ENCODE assay signal across 16 cellular contexts in the genomic region with DNA sequence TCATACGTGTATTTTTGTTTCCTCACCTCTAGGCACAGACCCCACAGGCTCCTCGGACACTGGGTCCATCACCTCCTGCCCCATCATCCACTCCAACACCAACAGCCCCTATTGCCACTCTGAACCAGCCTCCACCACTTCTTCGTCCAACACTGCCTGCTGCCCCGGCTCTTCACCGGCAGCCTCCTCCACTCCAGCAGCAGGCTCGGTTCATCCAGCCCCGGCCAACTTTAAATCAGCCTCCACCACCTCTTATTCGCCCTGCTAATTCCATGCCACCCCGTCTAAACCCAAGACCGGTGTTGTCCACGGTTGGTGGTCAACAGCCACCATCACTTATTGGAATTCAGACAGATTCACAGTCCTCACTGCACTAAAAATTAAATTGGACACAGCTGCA. TPM values are rescaled to one million over a fixed set of nuclear protein-coding genes. Genes with fewer than 3 reads are reported as not detected.
DNase-seq lines count a peak whose midpoint lies in the region; ATAC-seq and FAIRE-seq lines count a peak whose summit lies in the region.
"Had no signal": no experiment of that assay in that cellular context is flagged by ENCODE, and none has a peak within 500 bp of the region (broad histone marks: within the 10 kb centered on the region; RNA-seq: fewer than 3 reads in every experiment).

No MANE protein-coding gene starts in this region.

- POLR2A ChIA-PET in CD4-positive, alpha-beta memory T cell (lab: Charles Lee; ENCODE audit: partially characterized antibody): no interaction called here

- FAIRE-seq in HTR-8/SVneo (lab: Jason Lieb, UNC): peak; percentile 54
- FAIRE-seq: H1 had no signal

- peak; percentile 17 for ATAC-seq in left lobe of liver
- no peak for ATAC-seq in stimulated activated naive B cell treated with anti-CD40 and anti-IgM and Interleukin-4, amounts not matched to agents 10 μg/mL and 1 μg/mL and 100 μg/mL, for 72 hours (replicated peaks)
- ATAC-seq in HG03039 (IDR thresholded peaks at IDR 0.05; ENCODE audit: unreplicated experiment): no peak

- H3K9me3 Mint-ChIP-seq in activated naive CD4-positive, alpha-beta T cell treated with anti-CD3 and anti-CD28 coated beads, Interleukin-2, amount 50 U/mL, for 24 hours: no peaks in the 10 kb centered on the region
- H3K9me3 Mint-ChIP-seq in stimulated activated naive B cell treated with anti-CD40 and anti-IgM and Interleukin-4, amounts not matched to agents 10 μg/mL and 1 μg/mL and 100 μg/mL, for 72 hours: no peaks in the 10 kb centered on the region
- no peaks in the 10 kb centered on the region for H3K9me3 Mint-ChIP-seq in CD4-positive, alpha-beta memory T cell

- peaks cover 23% of the 10 kb centered on the region for H3K4me1 Mint-ChIP-seq in activated naive CD4-positive, alpha-beta T cell treated with anti-CD3 and anti-CD28 coated beads, Interleukin-2, amount 50 U/mL, for 24 hours
- peaks cover 0 to 1% of the 10 kb centered on the region in 2 donors for H3K4me1 Mint-ChIP-seq in stimulated activated naive B cell treated with anti-CD40 and anti-IgM and Interleukin-4, amounts not matched to agents 10 μg/mL and 1 μg/mL and 100 μg/mL, for 72 hours
- no peaks in the 10 kb centered on the region for H3K4me1 Mint-ChIP-seq in CD4-positive, alpha-beta memory T cell

- no peak overlapping the region for H3K4me3 Mint-ChIP-seq in activated naive CD4-positive, alpha-beta T cell treated with anti-CD3 and anti-CD28 coated beads, Interleukin-2, amount 50 U/mL, for 24 hours
- no peak overlapping the region for H3K4me3 Mint-ChIP-seq in stimulated activated naive B cell treated with anti-CD40 and anti-IgM and Interleukin-4, amounts not matched to agents 10 μg/mL and 1 μg/mL and 100 μg/mL, for 72 hours
- H3K4me3 Mint-ChIP-seq in CD4-positive, alpha-beta memory T cell: no peak overlapping the region

- CTCF ChIA-PET in CD4-positive, alpha-beta memory T cell (lab: Charles Lee; ENCODE audit: partially characterized antibody): interaction anchor here (1.0 to 1.2 kb wide), 2 partner anchors 10 to 55 kb away, joined by 3 to 5 read pairs; no protein-coding TSS in a partner anchor

- no peak for DNase-seq in activated naive CD4-positive, alpha-beta T cell treated with anti-CD3 and anti-CD28 coated beads, Interleukin-2, amount 50 U/mL, for 16 hours
- DNase-seq in HTR-8/SVneo (ENCODE audit: insufficient read length, low spot score) (no peak), left lobe of liver (ENCODE audit: low spot score) (no peak)
- DNase-seq in stimulated activated naive B cell treated with anti-CD40 and anti-IgM and Interleukin-4, amounts not matched to agents 10 μg/mL and 1 μg/mL and 100 μg/mL, for 72 hours: no peak
- DNase-seq in CD4-positive, alpha-beta memory T cell: no peak
- DNase-seq: DMS79 treated with DMSO at 0.1 percent for 48 hours, NCI-H1417, NCI-H1930, NCI-H2171, NCI-H446 had no signal

- H3K27me3 Mint-ChIP-seq in activated naive CD4-positive, alpha-beta T cell treated with anti-CD3 and anti-CD28 coated beads, Interleukin-2, amount 50 U/mL, for 24 hours: no peaks in the 10 kb centered on the region
- H3K27me3 Mint-ChIP-seq in stimulated activated naive B cell treated with anti-CD40 and anti-IgM and Interleukin-4, amounts not matched to agents 10 μg/mL and 1 μg/mL and 100 μg/mL, for 72 hours: no peaks in the 10 kb centered on the region
- H3K27me3 Mint-ChIP-seq in CD4-positive, alpha-beta memory T cell: no peaks in the 10 kb centered on the region

- no peaks in the 10 kb centered on the region for H3K9me3 ChIP-seq in CD4-positive, alpha-beta memory T cell (ENCODE audit: control insufficient read depth in 1 of 2, low read length in 2 of 2)
- H3K9me3 ChIP-seq: BLaER1 treated with 17β-estradiol and CSF1 and Interleukin-3, amounts not matched to agents 10 nM and 100 nM; Peyer's patch had no signal

- no peaks in the 10 kb centered on the region for H3K4me1 ChIP-seq in CD4-positive, alpha-beta memory T cell (ENCODE audit: insufficient read depth, low read length)
- H3K4me1 ChIP-seq: Peyer's patch had no signal

- H3K27ac ChIP-seq in CD4-positive, alpha-beta memory T cell (ENCODE audit: low read depth, low read length): no peak overlapping the region
- H3K27ac ChIP-seq: BLaER1 treated with 17β-estradiol and CSF1 and Interleukin-3, amounts not matched to agents 10 nM and 100 nM; KMS-11; Peyer's patch had no signal

- no peaks in the 10 kb centered on the region for H3K27me3 ChIP-seq in CD4-positive, alpha-beta memory T cell (ENCODE audit: insufficient read depth, low read length)
- H3K27me3 ChIP-seq: BLaER1 treated with 17β-estradiol and CSF1 and Interleukin-3, amounts not matched to agents 10 nM and 100 nM; Peyer's patch had no signal

- H3K36me3 Mint-ChIP-seq in activated naive CD4-positive, alpha-beta T cell treated with anti-CD3 and anti-CD28 coated beads, Interleukin-2, amount 50 U/mL, for 24 hours: peaks cover 9% of the 10 kb centered on the region
- H3K36me3 Mint-ChIP-seq in stimulated activated naive B cell treated with anti-CD40 and anti-IgM and Interleukin-4, amounts not matched to agents 10 μg/mL and 1 μg/mL and 100 μg/mL, for 72 hours: peaks cover 13 to 19% of the 10 kb centered on the region in 2 donors
- H3K36me3 Mint-ChIP-seq in CD4-positive, alpha-beta memory T cell: peaks cover 12 to 35% of the 10 kb centered on the region in 2 donors

- intact Hi-C loops in CD4-positive, alpha-beta memory T cell (cut with micrococcal nuclease): no loop called here

- peak overlapping the region; percentile 70 for H3K27ac Mint-ChIP-seq in activated naive CD4-positive, alpha-beta T cell treated with anti-CD3 and anti-CD28 coated beads, Interleukin-2, amount 50 U/mL, for 24 hours
- H3K27ac Mint-ChIP-seq in stimulated activated naive B cell treated with anti-CD40 and anti-IgM and Interleukin-4, amounts not matched to agents 10 μg/mL and 1 μg/mL and 100 μg/mL, for 72 hours: peak overlapping the region; percentile 37
- H3K27ac Mint-ChIP-seq in CD4-positive, alpha-beta memory T cell: peak overlapping the region in 3 of 7 donors; percentile 42 to 60 (median 49)

- no peak overlapping the region for H3K4me3 ChIP-seq in CD4-positive, alpha-beta memory T cell (ENCODE audit: low read length in 2 of 2)
- H3K4me3 ChIP-seq: BLaER1 treated with 17β-estradiol and CSF1 and Interleukin-3, amounts not matched to agents 10 nM and 100 nM; Peyer's patch had no signal

- peaks cover 22% of the 10 kb centered on the region for H3K36me3 ChIP-seq in CD4-positive, alpha-beta memory T cell (ENCODE audit: insufficient read depth, low read length)

RNA-seq across cellular contexts. Expression of gene TRAF5, which starts 13.2 kb away (rescaled TPM):
- 0.98 TPM for total RNA-seq in left lobe of liver
- total RNA-seq in CD4-positive, alpha-beta memory T cell: 10 to 100 TPM; 80.2 to 95.1 TPM
- 10 to 100 TPM; 22.5 to 36.9 TPM for polyA plus RNA-seq in CD4-positive, alpha-beta memory T cell

RNA-seq across cellular contexts. Expression of gene RCOR3, which starts 54.2 kb away (rescaled TPM):
- 22.2 TPM for total RNA-seq in left lobe of liver
- 10 to 100 TPM; 69.5 to 74.7 TPM for total RNA-seq in CD4-positive, alpha-beta memory T cell
- 10 to 100 TPM; 14.4 to 23.9 TPM for polyA plus RNA-seq in CD4-positive, alpha-beta memory T cell

Comparison
In these comparisons a context has a peak if more than half of its experiments do, and no peak if none do; other contexts are left out.
1. RNA of gene TRAF5, which starts 13.2 kb away (total RNA-seq): 80.2 to 95.1 TPM in CD4-positive, alpha-beta memory T cell; 0.98 TPM in left lobe of liver (single experiment); every median in the first group is over 10 times any median in the second.